12 cellular contexts compared by ENCODE assay signal in the genomic region with DNA sequence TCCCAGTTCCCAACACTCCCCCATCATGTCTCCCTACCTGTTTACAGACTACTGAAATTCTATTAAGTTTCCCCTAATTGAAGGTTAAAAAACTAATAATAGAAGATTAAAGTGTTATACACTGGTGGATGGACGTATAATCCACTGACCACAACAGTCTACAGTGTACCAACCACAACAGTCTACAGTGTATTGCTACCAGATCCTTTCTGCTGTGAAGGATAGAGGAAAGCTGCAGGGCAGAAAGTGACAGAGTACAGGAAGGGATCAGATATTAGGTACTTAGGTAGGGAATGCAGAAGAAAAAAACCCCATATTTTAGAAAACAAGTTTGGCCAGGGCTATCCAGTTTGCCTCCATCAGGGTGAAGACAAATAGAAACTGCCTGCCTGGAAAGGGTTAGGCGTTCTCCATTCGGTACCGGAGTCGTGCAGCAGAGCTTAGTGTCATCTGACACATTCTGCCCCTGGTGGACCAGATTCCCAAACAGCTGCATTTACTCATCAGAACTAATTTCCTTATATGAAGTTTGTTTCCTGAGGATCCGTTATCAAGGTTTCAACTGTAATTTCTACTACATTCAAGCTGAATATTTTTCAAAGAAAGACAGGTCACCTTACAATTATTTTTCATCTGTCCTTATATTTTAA. TPM values are rescaled to one million over a fixed set of nuclear protein-coding genes. Genes with fewer than 3 reads are reported as not detected.
DNase-seq lines count a peak whose midpoint lies in the region; ATAC-seq and TF ChIP-seq lines count a peak whose summit lies in the region.
"Had no signal": no experiment of that assay in that cellular context is flagged by ENCODE, and none has a peak within 500 bp of the region (broad histone marks: within the 10 kb centered on the region; RNA-seq: fewer than 3 reads in every experiment).

No MANE protein-coding gene starts in this region.

- H3K4me1 ChIP-seq in smooth muscle cell (ENCODE audit: low read depth), result no peaks in the 10 kb centered on the region

- no peaks in the 10 kb centered on the region for H3K9me3 Mint-ChIP-seq in HFFc6
- no peaks in the 10 kb centered on the region for H3K9me3 Mint-ChIP-seq in effector memory CD8-positive, alpha-beta T cell
- H3K9me3 Mint-ChIP-seq: activated naive CD8-positive, alpha-beta T cell treated with anti-CD3 and anti-CD28 coated beads, Interleukin-2, amount 10 ng/mL, durations not matched to agents 7 days and 5 days had no signal

- H3K4me3 ChIP-seq in smooth muscle cell (no peak overlapping the region), MG63 (no peak overlapping the region)

- no peak for ATAC-seq in GM21737 (IDR thresholded peaks at IDR 0.05; ENCODE audit: unreplicated experiment)
- no peak for ATAC-seq in effector memory CD8-positive, alpha-beta T cell (replicated peaks)
- no peak for ATAC-seq in GM21528 (IDR thresholded peaks at IDR 0.05; ENCODE audit: low FRiP score, unreplicated experiment)

- peaks cover 26% of the 10 kb centered on the region for H3K4me1 Mint-ChIP-seq in HFFc6 (ENCODE audit: low read depth)
- no peaks in the 10 kb centered on the region for H3K4me1 Mint-ChIP-seq in effector memory CD8-positive, alpha-beta T cell (ENCODE audit: low read depth in 2 of 2)

- no peak overlapping the region for H3K9ac ChIP-seq in smooth muscle cell (ENCODE audit: low read depth)

- peak overlapping the region; percentile 4 for H3K4me2 ChIP-seq in smooth muscle cell

- H3K4me3 Mint-ChIP-seq in HFFc6, result peak overlapping the region; percentile 15; the same call in 1 of the 2 replicates
- no peak overlapping the region for H3K4me3 Mint-ChIP-seq in effector memory CD8-positive, alpha-beta T cell
- H3K4me3 Mint-ChIP-seq: activated naive CD8-positive, alpha-beta T cell treated with anti-CD3 and anti-CD28 coated beads, Interleukin-2, amount 10 ng/mL, durations not matched to agents 7 days and 5 days had no signal

- no peak overlapping the region for H3K27ac Mint-ChIP-seq in HFFc6
- no peak overlapping the region for H3K27ac Mint-ChIP-seq in effector memory CD8-positive, alpha-beta T cell
- H3K27ac Mint-ChIP-seq: activated naive CD8-positive, alpha-beta T cell treated with anti-CD3 and anti-CD28 coated beads, Interleukin-2, amount 10 ng/mL, durations not matched to agents 7 days and 5 days had no signal

- H2AFZ ChIP-seq in smooth muscle cell (ENCODE audit: low read depth), result no peak overlapping the region

- no peaks in the 10 kb centered on the region for H3K9me3 ChIP-seq in smooth muscle cell (replicated peaks; ENCODE audit: low read depth)
- H3K9me3 ChIP-seq in MG63, result no peaks in the 10 kb centered on the region

- 27% methylated on average over 6 of the region's 6 CpGs for WGBS in smooth muscle cell (ENCODE audit: low lambda C conversion rate)

- DNase-seq in HFFc6 (no peak), dermis microvascular lymphatic vessel endothelial cell (ENCODE audit: low read depth in 2 of 2) (peak; percentile 34 to 64), inferior parietal cortex (ENCODE audit: extremely low spot score) (peak; percentile 72), smooth muscle cell (lab: John Stamatoyannopoulos, UW; ENCODE audit: unreplicated experiment) (no peak), MG63 (no peak)
- no peak for DNase-seq in effector memory CD8-positive, alpha-beta T cell
- DNase-seq: activated naive CD8-positive, alpha-beta T cell treated with anti-CD3 and anti-CD28 coated beads, Interleukin-2, amount 10 ng/mL, durations not matched to agents 7 days and 5 days; DMS 273 treated with DMSO at 0.1 percent for 48 hours; KBM-7; NCI-H524 treated with DMSO at 0.1 percent for 48 hours had no signal

- H4K20me1 ChIP-seq in smooth muscle cell (ENCODE audit: low read depth), result peaks cover 99% of the 10 kb centered on the region

- no peak overlapping the region for H3K27ac ChIP-seq in smooth muscle cell (ENCODE audit: low read depth)

- H3K27me3 Mint-ChIP-seq in HFFc6 (ENCODE audit: insufficient read depth), result peaks cover 11% of the 10 kb centered on the region
- H3K27me3 Mint-ChIP-seq in effector memory CD8-positive, alpha-beta T cell, result peaks cover 0 to 5% of the 10 kb centered on the region in 2 donors
- H3K27me3 Mint-ChIP-seq: activated naive CD8-positive, alpha-beta T cell treated with anti-CD3 and anti-CD28 coated beads, Interleukin-2, amount 10 ng/mL, durations not matched to agents 7 days and 5 days had no signal

- no peaks in the 10 kb centered on the region for H3F3A ChIP-seq in smooth muscle cell (ENCODE audit: low read depth)

- H3K27me3 ChIP-seq in smooth muscle cell (ENCODE audit: low read depth) (no peaks in the 10 kb centered on the region), MG63 (no peaks in the 10 kb centered on the region)

- H3K36me3 ChIP-seq in smooth muscle cell (ENCODE audit: low read depth) (no peaks in the 10 kb centered on the region), MG63 (peaks cover 47% of the 10 kb centered on the region)

- peaks cover 81% of the 10 kb centered on the region for H3K79me2 ChIP-seq in smooth muscle cell (ENCODE audit: low read depth)

- TF ChIP-seq CTCF in HFFc6 (IDR thresholded peaks at IDR 0.05), result no peak; the same call in 1 of the 2 replicates
- no peak for TF ChIP-seq CTCF in smooth muscle cell (IDR thresholded peaks at IDR 0.05; ENCODE audit: borderline replicate concordance, insufficient read depth, poor library complexity, severe bottlenecking)

- H3K36me3 Mint-ChIP-seq in HFFc6 (ENCODE audit: low read depth), result peaks cover 17% of the 10 kb centered on the region
- no peaks in the 10 kb centered on the region for H3K36me3 Mint-ChIP-seq in effector memory CD8-positive, alpha-beta T cell (ENCODE audit: insufficient read depth)

RNA-seq across cellular contexts. Expression of gene KLF7, which starts 49.9 kb away (rescaled TPM):
- total RNA-seq in HFFc6 (2021; fragmentation: NEBNext Ultra II Directional; extraction: Animal tissue kit (Norgen Biotek cat#: 25700)), result 10 to 100 TPM; 29.4 to 45.0 (median 34.0) TPM
- total RNA-seq in dermis microvascular lymphatic vessel endothelial cell (8.5 and 8.7 TPM in 2 replicates), smooth muscle cell (16.1 and 27.6 TPM in 2 replicates)
- 12.2 and 12.7 TPM in 2 replicates for polyA plus RNA-seq in smooth muscle cell
- total RNA-seq in MG63 (2014; rRNA removed; shearing (Covaris generic); ENCODE audit: low replicate concordance), result 6.0 and 7.2 TPM in 2 replicates

Comparison
In these comparisons a context has a peak if more than half of its experiments do, and no peak if none do; other contexts are left out.
1. DNase-seq: peak in dermis microvascular lymphatic vessel endothelial cell (2 of 2) and inferior parietal cortex (single experiment); none in HFFc6 (single experiment), smooth muscle cell (single experiment), effector memory CD8-positive, alpha-beta T cell (0 of 3) and MG63 (single experiment).